ENCODE assay signal across 17 cellular contexts in genomic region chr19:51186323-51186722, GRCh38. TPM values are rescaled to one million over a fixed set of nuclear protein-coding genes. Genes with fewer than 3 reads are reported as not detected.
DNase-seq lines count a peak whose midpoint lies in the region; ATAC-seq and TF ChIP-seq lines count a peak whose summit lies in the region.
"Had no signal": no experiment of that assay in that cellular context is flagged by ENCODE, and none has a peak within 500 bp of the region (broad histone marks: within the 10 kb centered on the region; RNA-seq: fewer than 3 reads in every experiment).

No MANE protein-coding gene starts in this region.

- H3K27me3 Mint-ChIP-seq in activated CD8-positive, alpha-beta memory T cell treated with anti-CD3 and anti-CD28 coated beads, Interleukin-2, amount 10 ng/mL, durations not matched to agents 7 days and 5 days: peaks cover 26% of the 10 kb centered on the region
- no peaks in the 10 kb centered on the region for H3K27me3 Mint-ChIP-seq in osteocyte (ENCODE audit: unreplicated experiment)

- CTCF ChIA-PET in activated CD8-positive, alpha-beta memory T cell treated with anti-CD3 and anti-CD28 coated beads, Interleukin-2, amount 10 ng/mL, durations not matched to agents 7 days and 5 days (lab: Charles Lee): no interaction called here

- H3K9me3 Mint-ChIP-seq in activated CD8-positive, alpha-beta memory T cell treated with anti-CD3 and anti-CD28 coated beads, Interleukin-2, amount 10 ng/mL, durations not matched to agents 7 days and 5 days (ENCODE audit: low read depth): no peaks in the 10 kb centered on the region
- no peaks in the 10 kb centered on the region for H3K9me3 Mint-ChIP-seq in osteocyte (ENCODE audit: unreplicated experiment)
- H3K9me3 Mint-ChIP-seq: CD8-positive, alpha-beta T cell had no signal

- no peak for TF ChIP-seq CTCF in osteocyte (IDR thresholded peaks at IDR 0.05)

- no peak for ATAC-seq in activated CD8-positive, alpha-beta memory T cell treated with anti-CD3 and anti-CD28 coated beads, Interleukin-2, amount 10 ng/mL, durations not matched to agents 7 days and 5 days
- ATAC-seq in Right ventricle myocardium inferior (no peak), HG03280 (IDR thresholded peaks at IDR 0.05; ENCODE audit: unreplicated experiment) (no peak)
- ATAC-seq: CD8-positive, alpha-beta T cell; GM23338; HCT116; HepG2 had no signal

- no peak overlapping the region for H3K4me3 Mint-ChIP-seq in activated CD8-positive, alpha-beta memory T cell treated with anti-CD3 and anti-CD28 coated beads, Interleukin-2, amount 10 ng/mL, durations not matched to agents 7 days and 5 days
- no peak overlapping the region for H3K4me3 Mint-ChIP-seq in osteocyte (ENCODE audit: unreplicated experiment)
- H3K4me3 Mint-ChIP-seq: CD8-positive, alpha-beta T cell; GM23338; HFFc6 had no signal

- DNase-seq in NCI-H146 (lab: John Stamatoyannopoulos, UW) (peak; percentile 7), NCI-H146 treated with DMSO at 0.1 percent for 48 hours (lab: John Stamatoyannopoulos, UW; ENCODE audit: unreplicated experiment) (no peak), osteocyte (ENCODE audit: extremely low spot score, unreplicated experiment) (peak; percentile 78), Right ventricle myocardium inferior (ENCODE audit: missing footprints) (no peak)
- peak; percentile 40 for DNase-seq in activated CD8-positive, alpha-beta memory T cell treated with anti-CD3 and anti-CD28 coated beads, Interleukin-2, amount 50 U/mL, for 48 hours
- no peak for DNase-seq in activated CD8-positive, alpha-beta memory T cell treated with anti-CD3 and anti-CD28 coated beads, Interleukin-2, amount 10 ng/mL, durations not matched to agents 7 days and 5 days
- DNase-seq: 8988T; Calu3; CD8-positive, alpha-beta T cell; DMS79 treated with DMSO at 0.1 percent for 48 hours; GF-D8; HFFc6 had no signal

- H3K4me1 Mint-ChIP-seq in activated CD8-positive, alpha-beta memory T cell treated with anti-CD3 and anti-CD28 coated beads, Interleukin-2, amount 10 ng/mL, durations not matched to agents 7 days and 5 days: peaks cover 13% of the 10 kb centered on the region
- no peaks in the 10 kb centered on the region for H3K4me1 Mint-ChIP-seq in osteocyte (ENCODE audit: unreplicated experiment)
- H3K4me1 Mint-ChIP-seq: GM23338 had no signal

- no peak overlapping the region for H3K27ac Mint-ChIP-seq in activated CD8-positive, alpha-beta memory T cell treated with anti-CD3 and anti-CD28 coated beads, Interleukin-2, amount 10 ng/mL, durations not matched to agents 7 days and 5 days
- H3K27ac Mint-ChIP-seq in osteocyte (ENCODE audit: unreplicated experiment): no peak overlapping the region
- H3K27ac Mint-ChIP-seq: CD8-positive, alpha-beta T cell; GM23338; HFFc6 had no signal

- intact Hi-C loops in Right ventricle myocardium inferior (cut with DNase I): no loop called here

- H3K36me3 Mint-ChIP-seq in activated CD8-positive, alpha-beta memory T cell treated with anti-CD3 and anti-CD28 coated beads, Interleukin-2, amount 10 ng/mL, durations not matched to agents 7 days and 5 days: no peaks in the 10 kb centered on the region
- H3K36me3 Mint-ChIP-seq in osteocyte (ENCODE audit: unreplicated experiment): no peaks in the 10 kb centered on the region
- H3K36me3 Mint-ChIP-seq: CD8-positive, alpha-beta T cell had no signal

RNA-seq across cellular contexts. Expression of gene CD33, which starts 38.6 kb away (rescaled TPM):
- 1 to 10 TPM in 1 of 2 experiments, under 1 TPM in 1; 0.96 to 6.2 TPM for total RNA-seq in activated CD8-positive, alpha-beta memory T cell treated with anti-CD3 and anti-CD28 coated beads, Interleukin-2, amount 10 ng/mL, durations not matched to agents 7 days and 5 days
- total RNA-seq in osteocyte (not detected in 2 replicates), Right ventricle myocardium inferior (6.5 TPM)
- total RNA-seq: A673; Calu3; CD8-positive, alpha-beta T cell; HFFc6 had no signal

RNA-seq across cellular contexts. Expression of gene SIGLEC7, which starts 44.2 kb away (rescaled TPM):
- not detected for total RNA-seq in activated CD8-positive, alpha-beta memory T cell treated with anti-CD3 and anti-CD28 coated beads, Interleukin-2, amount 10 ng/mL, durations not matched to agents 7 days and 5 days
- total RNA-seq in osteocyte (not detected in 2 replicates), Right ventricle myocardium inferior (0.87 TPM)
- total RNA-seq: A673; Calu3; CD8-positive, alpha-beta T cell; GM23338; HepG2; HFFc6 had no signal

Comparison
In these comparisons a context has a peak if more than half of its experiments do, and no peak if none do; other contexts are left out.
1. DNase-seq: peak in NCI-H146 (single experiment), activated CD8-positive, alpha-beta memory T cell treated with anti-CD3 and anti-CD28 coated beads, Interleukin-2, amount 50 U/mL, for 48 hours (single experiment) and osteocyte (single experiment); none in NCI-H146 treated with DMSO at 0.1 percent for 48 hours (single experiment), activated CD8-positive, alpha-beta memory T cell treated with anti-CD3 and anti-CD28 coated beads, Interleukin-2, amount 10 ng/mL, durations not matched to agents 7 days and 5 days (single experiment) and Right ventricle myocardium inferior (single experiment).